ENCODE assay signal across 31 cellular contexts in the genomic region with DNA sequence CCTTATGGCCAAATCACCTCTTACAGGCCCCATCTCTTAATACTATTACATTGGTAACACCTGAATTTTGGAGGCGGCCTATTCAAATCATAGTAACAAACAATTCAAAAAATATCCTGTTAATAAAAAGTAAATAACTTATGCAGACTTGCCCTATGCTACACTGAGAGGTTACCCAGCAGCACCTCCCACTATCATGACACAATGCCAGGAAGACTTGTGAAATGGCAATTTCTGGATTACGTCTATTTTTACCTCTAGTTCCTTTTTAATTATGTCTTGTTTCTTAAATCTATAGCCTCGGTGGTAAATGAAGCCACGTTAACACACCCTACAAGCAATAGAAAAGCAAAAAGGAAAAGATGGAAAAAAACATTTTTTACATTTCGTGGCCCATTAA. TPM values are rescaled to one million over a fixed set of nuclear protein-coding genes. Genes with fewer than 3 reads are reported as not detected.
"Had no signal": no experiment of that assay in that cellular context is flagged by ENCODE, and none has a peak within 500 bp of the region (broad histone marks: within the 10 kb centered on the region; RNA-seq: fewer than 3 reads in every experiment).

No MANE protein-coding gene starts in this region.

- DNase-seq: activated CD4-positive, alpha-beta T cell treated with anti-CD3 and anti-CD28 coated beads, Interleukin-2, amount 50 U/mL, for 1 hour; activated CD4-positive, CD25-positive, alpha-beta regulatory T cell treated with anti-CD3 and anti-CD28 coated beads, Interleukin-2, amount 50 U/mL, for 72 hours; activated CD8-positive, alpha-beta T cell treated with anti-CD3 and anti-CD28 coated beads for 36 hours; activated naive CD8-positive, alpha-beta T cell treated with anti-CD3 and anti-CD28 coated beads, Interleukin-2, amount 50 U/mL, for 24 hours; activated T-cell treated with anti-CD3 and anti-CD28 coated beads, Interleukin-2, amount 50 U/mL, for 4 hours; amygdala; caudate nucleus; cortex of kidney; foreskin keratinocyte; heart left ventricle; hypothalamus; immature natural killer cell; kidney; left colon; mammary epithelial cell; nephron progenitor cell; ovary; right lobe of liver; stimulated activated CD4-positive, alpha-beta T cell treated with anti-CD3 and anti-CD28 coated beads, Interleukin-4, amount 100 ng/mL, for 24 hours; T1000; trophoblast cell; uterus had no signal

- H3K27me3 ChIP-seq: esophagus muscularis mucosa, ovary, right lobe of liver, uterus had no signal

- H3K4me1 Mint-ChIP-seq: activated naive CD4-positive, alpha-beta T cell treated with anti-CD3 and anti-CD28 coated beads, Interleukin-2, amount 50 U/mL, for 24 hours; activated naive CD8-positive, alpha-beta T cell treated with anti-CD3 and anti-CD28 coated beads, Interleukin-2, amount 50 U/mL, for 24 hours; activated T-helper 17 cell treated with anti-CD3 and anti-CD28 coated beads, Interleukin-2, amount 50 U/mL, for 72 hours; immature natural killer cell; stimulated activated effector memory CD8-positive, alpha-beta T cell treated with anti-CD3 and anti-CD28 coated beads, Interleukin-12 subunit alpha, Interleukin-12 subunit beta, amount 100 ng/mL, for 72 hours had no signal

- H3K36me3 Mint-ChIP-seq: activated naive CD4-positive, alpha-beta T cell treated with anti-CD3 and anti-CD28 coated beads, Interleukin-2, amount 50 U/mL, for 24 hours; immature natural killer cell; stimulated activated effector memory CD8-positive, alpha-beta T cell treated with anti-CD3 and anti-CD28 coated beads, Interleukin-12 subunit alpha, Interleukin-12 subunit beta, amount 100 ng/mL, for 72 hours had no signal

- H3K4me3 Mint-ChIP-seq: activated CD8-positive, alpha-beta T cell treated with anti-CD3 and anti-CD28 coated beads for 36 hours; activated naive CD4-positive, alpha-beta T cell treated with anti-CD3 and anti-CD28 coated beads, Interleukin-2, amount 50 U/mL, for 24 hours; activated naive CD8-positive, alpha-beta T cell treated with anti-CD3 and anti-CD28 coated beads, Interleukin-2, amount 50 U/mL, for 24 hours; activated T-cell treated with anti-CD3 and anti-CD28 coated beads, Interleukin-2, amount 50 U/mL, for 4 hours; activated T-helper 17 cell treated with anti-CD3 and anti-CD28 coated beads, Interleukin-2, amount 50 U/mL, for 72 hours; immature natural killer cell; nephron progenitor cell; stimulated activated effector memory CD8-positive, alpha-beta T cell treated with anti-CD3 and anti-CD28 coated beads, Interleukin-12 subunit alpha, Interleukin-12 subunit beta, amount 100 ng/mL, for 72 hours; stimulated activated naive CD8-positive, alpha-beta T cell treated with anti-CD3 and anti-CD28 coated beads, Interleukin-15, Interleukin-2, amounts not matched to agents 100 ng/mL and 50 ng/mL, for 24 hours had no signal

- H3K36me3 ChIP-seq: esophagus muscularis mucosa, heart left ventricle, neutrophil, ovary, right lobe of liver, thoracic aorta, uterus had no signal

- H3K4me1 ChIP-seq: esophagus muscularis mucosa, foreskin keratinocyte, heart left ventricle, right lobe of liver, uterus had no signal

- H3K27ac Mint-ChIP-seq: activated CD8-positive, alpha-beta T cell treated with anti-CD3 and anti-CD28 coated beads for 36 hours; activated naive CD4-positive, alpha-beta T cell treated with anti-CD3 and anti-CD28 coated beads, Interleukin-2, amount 50 U/mL, for 24 hours; activated naive CD8-positive, alpha-beta T cell treated with anti-CD3 and anti-CD28 coated beads, Interleukin-2, amount 50 U/mL, for 24 hours; activated T-helper 17 cell treated with anti-CD3 and anti-CD28 coated beads, Interleukin-2, amount 50 U/mL, for 72 hours; immature natural killer cell; nephron progenitor cell; progenitor cell of endocrine pancreas; stimulated activated effector memory CD8-positive, alpha-beta T cell treated with anti-CD3 and anti-CD28 coated beads, Interleukin-12 subunit alpha, Interleukin-12 subunit beta, amount 100 ng/mL, for 72 hours; stimulated activated naive CD8-positive, alpha-beta T cell treated with anti-CD3 and anti-CD28 coated beads, Interleukin-15, Interleukin-2, amounts not matched to agents 100 ng/mL and 50 ng/mL, for 24 hours had no signal

- ATAC-seq: activated CD8-positive, alpha-beta T cell treated with anti-CD3 and anti-CD28 coated beads for 36 hours; activated naive CD8-positive, alpha-beta T cell treated with anti-CD3 and anti-CD28 coated beads, Interleukin-2, amount 50 U/mL, for 24 hours; activated T-cell treated with anti-CD3 and anti-CD28 coated beads, Interleukin-2, amount 50 U/mL, for 4 hours; activated T-helper 17 cell treated with anti-CD3 and anti-CD28 coated beads, Interleukin-2, amount 50 U/mL, for 72 hours; foreskin keratinocyte; heart left ventricle; left colon; right lobe of liver; stimulated activated effector memory CD8-positive, alpha-beta T cell treated with anti-CD3 and anti-CD28 coated beads, Interleukin-12 subunit alpha, Interleukin-12 subunit beta, amount 100 ng/mL, for 72 hours had no signal

- H3K27ac ChIP-seq: esophagus muscularis mucosa, foreskin keratinocyte, heart left ventricle, neutrophil, ovary, right lobe of liver, skin epidermis, thoracic aorta, uterus had no signal

- H3K9me3 ChIP-seq: esophagus muscularis mucosa, heart left ventricle, neutrophil, ovary, right lobe of liver, thoracic aorta, uterus had no signal

- H3K9me3 Mint-ChIP-seq: activated CD8-positive, alpha-beta T cell treated with anti-CD3 and anti-CD28 coated beads for 36 hours; activated naive CD4-positive, alpha-beta T cell treated with anti-CD3 and anti-CD28 coated beads, Interleukin-2, amount 50 U/mL, for 24 hours; activated naive CD8-positive, alpha-beta T cell treated with anti-CD3 and anti-CD28 coated beads, Interleukin-2, amount 50 U/mL, for 24 hours; activated T-cell treated with anti-CD3 and anti-CD28 coated beads, Interleukin-2, amount 50 U/mL, for 4 hours; activated T-helper 17 cell treated with anti-CD3 and anti-CD28 coated beads, Interleukin-2, amount 50 U/mL, for 72 hours; immature natural killer cell; stimulated activated effector memory CD8-positive, alpha-beta T cell treated with anti-CD3 and anti-CD28 coated beads, Interleukin-12 subunit alpha, Interleukin-12 subunit beta, amount 100 ng/mL, for 72 hours; stimulated activated naive CD8-positive, alpha-beta T cell treated with anti-CD3 and anti-CD28 coated beads, Interleukin-15, Interleukin-2, amounts not matched to agents 100 ng/mL and 50 ng/mL, for 24 hours had no signal

- H3K4me3 ChIP-seq: esophagus muscularis mucosa, heart left ventricle, ovary, right lobe of liver, skin epidermis, thoracic aorta, uterus had no signal

RNA-seq across cellular contexts. Expression of gene DZIP1, which starts 6.2 kb away (rescaled TPM):
- total RNA-seq: activated T-helper 17 cell treated with anti-CD3 and anti-CD28 coated beads, Interleukin-2, amount 50 U/mL, for 72 hours had no signal
- polyA plus RNA-seq: immature natural killer cell had no signal
